In the genomic region with DNA sequence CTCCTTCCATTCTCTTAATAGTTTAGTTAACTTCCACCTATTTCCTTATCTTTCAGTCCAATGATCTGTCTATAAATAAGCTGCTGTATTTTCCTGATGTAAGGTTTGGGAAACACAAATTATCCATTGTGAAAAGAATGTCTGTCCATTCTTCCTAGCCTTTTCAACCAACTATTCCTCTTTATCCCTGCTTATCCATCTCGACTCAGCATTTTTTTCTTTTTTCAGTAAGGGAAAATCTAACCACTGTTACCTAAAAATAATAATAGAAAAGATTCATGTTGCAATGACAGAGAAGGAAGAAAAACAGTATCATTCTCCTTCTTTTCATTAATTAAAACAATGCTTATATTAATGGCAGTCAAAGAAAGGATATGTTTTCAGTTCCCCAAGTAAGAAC, we compare ENCODE assay signal across 31 cellular contexts.
"Had no signal": no experiment of that assay in that cellular context is flagged by ENCODE, and none has a peak within 500 bp of the region (broad histone marks: within the 10 kb centered on the region; RNA-seq: fewer than 3 reads in every experiment).

No MANE protein-coding gene starts in this region.

- H3K4me1 Mint-ChIP-seq: WTC11 had no signal

- H3K27ac ChIP-seq: adrenal gland, body of pancreas, esophagus muscularis mucosa, foreskin keratinocyte, gastroesophageal sphincter, heart right ventricle, hepatocyte had no signal

- H3K4me3 Mint-ChIP-seq: activated CD4-positive, alpha-beta memory T cell treated with anti-CD3 and anti-CD28 coated beads, Interleukin-2, amount 10 ng/mL, durations not matched to agents 7 days and 5 days; activated CD4-positive, alpha-beta T cell treated with anti-CD3 and anti-CD28 coated beads, Interleukin-2, amount 10 ng/mL, durations not matched to agents 7 days and 5 days; activated naive CD4-positive, alpha-beta T cell treated with anti-CD3 and anti-CD28 coated beads, Interleukin-2, amount 10 ng/mL, durations not matched to agents 7 days and 5 days; activated T-cell treated with anti-CD3 and anti-CD28 coated beads, Interleukin-2, amount 50 U/mL, for 24 hours; activated T-cell treated with anti-CD3 and anti-CD28 coated beads, Interleukin-2, amount 50 U/mL, for 72 hours; effector memory CD8-positive, alpha-beta T cell; WTC11 had no signal

- H3K9me3 Mint-ChIP-seq: activated CD4-positive, alpha-beta memory T cell treated with anti-CD3 and anti-CD28 coated beads, Interleukin-2, amount 10 ng/mL, durations not matched to agents 7 days and 5 days; activated naive CD4-positive, alpha-beta T cell treated with anti-CD3 and anti-CD28 coated beads, Interleukin-2, amount 10 ng/mL, durations not matched to agents 7 days and 5 days; activated naive CD4-positive, alpha-beta T cell treated with anti-CD3 and anti-CD28 coated beads, Interleukin-2, amount 50 U/mL, for 72 hours; effector memory CD8-positive, alpha-beta T cell; WTC11 had no signal

- FAIRE-seq: colon had no signal

- H3K4me3 ChIP-seq: adrenal gland, body of pancreas, esophagus muscularis mucosa, gastroesophageal sphincter, heart right ventricle, hepatocyte had no signal

- DNase-seq: activated CD4-positive, alpha-beta memory T cell treated with anti-CD3 and anti-CD28 coated beads, Interleukin-2, amount 10 ng/mL, durations not matched to agents 7 days and 5 days; activated CD4-positive, alpha-beta T cell treated with anti-CD3 and anti-CD28 coated beads for 1 hour; activated CD4-positive, alpha-beta T cell treated with anti-CD3 and anti-CD28 coated beads for 4 hours; activated CD4-positive, alpha-beta T cell treated with anti-CD3 and anti-CD28 coated beads, Interleukin-2, amount 10 ng/mL, durations not matched to agents 7 days and 5 days; activated CD4-positive, alpha-beta T cell treated with anti-CD3 and anti-CD28 coated beads, Interleukin-2, amount 50 U/mL, for 4 hours; activated CD8-positive, alpha-beta memory T cell treated with anti-CD3 and anti-CD28 coated beads, Interleukin-2, amount 50 U/mL, for 48 hours; activated gamma-delta T cell; activated naive CD4-positive, alpha-beta T cell; activated naive CD4-positive, alpha-beta T cell treated with anti-CD3 and anti-CD28 coated beads, Interleukin-2, amount 10 ng/mL, durations not matched to agents 7 days and 5 days; activated T-cell treated with anti-CD3 and anti-CD28 coated beads for 4 hours; activated T-cell treated with anti-CD3 and anti-CD28 coated beads, Interleukin-2, amount 50 U/mL, for 24 hours; activated T-cell treated with anti-CD3 and anti-CD28 coated beads, Interleukin-2, amount 50 U/mL, for 72 hours; adrenal gland; amygdala; aorta; body of pancreas; caudate nucleus; cortex of kidney; dermis blood vessel endothelial cell; effector CD4-positive, alpha-beta T cell; effector memory CD8-positive, alpha-beta T cell; erythroblast; foreskin keratinocyte; heart right ventricle; T-helper 2 cell had no signal

- H3K4me1 ChIP-seq: adrenal gland, esophagus muscularis mucosa, foreskin keratinocyte, gastroesophageal sphincter, heart right ventricle had no signal

- ATAC-seq: activated naive CD4-positive, alpha-beta T cell treated with anti-CD3 and anti-CD28 coated beads, Interleukin-2, amount 50 U/mL, for 72 hours; activated T-cell treated with anti-CD3 and anti-CD28 coated beads, Interleukin-2, amount 50 U/mL, for 72 hours; body of pancreas; effector memory CD8-positive, alpha-beta T cell; foreskin keratinocyte; gastroesophageal sphincter; heart right ventricle; WTC11 had no signal

- H3K27ac Mint-ChIP-seq: activated CD4-positive, alpha-beta memory T cell treated with anti-CD3 and anti-CD28 coated beads, Interleukin-2, amount 10 ng/mL, durations not matched to agents 7 days and 5 days; activated CD4-positive, alpha-beta T cell treated with anti-CD3 and anti-CD28 coated beads, Interleukin-2, amount 10 ng/mL, durations not matched to agents 7 days and 5 days; activated naive CD4-positive, alpha-beta T cell treated with anti-CD3 and anti-CD28 coated beads, Interleukin-2, amount 10 ng/mL, durations not matched to agents 7 days and 5 days; activated T-cell treated with anti-CD3 and anti-CD28 coated beads, Interleukin-2, amount 50 U/mL, for 24 hours; activated T-cell treated with anti-CD3 and anti-CD28 coated beads, Interleukin-2, amount 50 U/mL, for 72 hours; effector memory CD8-positive, alpha-beta T cell; WTC11 had no signal

- H3K4me2 ChIP-seq: hepatocyte had no signal

- H3K9me3 ChIP-seq: adrenal gland, body of pancreas, esophagus muscularis mucosa, gastroesophageal sphincter, heart right ventricle had no signal

- H3K27me3 Mint-ChIP-seq: activated CD4-positive, alpha-beta memory T cell treated with anti-CD3 and anti-CD28 coated beads, Interleukin-2, amount 10 ng/mL, durations not matched to agents 7 days and 5 days; activated CD4-positive, alpha-beta T cell treated with anti-CD3 and anti-CD28 coated beads, Interleukin-2, amount 10 ng/mL, durations not matched to agents 7 days and 5 days; activated naive CD4-positive, alpha-beta T cell treated with anti-CD3 and anti-CD28 coated beads, Interleukin-2, amount 10 ng/mL, durations not matched to agents 7 days and 5 days; activated T-cell treated with anti-CD3 and anti-CD28 coated beads, Interleukin-2, amount 50 U/mL, for 24 hours; effector memory CD8-positive, alpha-beta T cell had no signal
